In genomic region chr19:6948884-6949283, GRCh38 we compare ENCODE assay signal across 8 cellular contexts.
"Had no signal": no experiment of that assay in that cellular context is flagged by ENCODE, and none has a peak within 500 bp of the region (broad histone marks: within the 10 kb centered on the region; RNA-seq: fewer than 3 reads in every experiment).

No MANE protein-coding gene starts in this region.

- FAIRE-seq: H1, H54, HepG2 had no signal

- ATAC-seq: GM23338, HepG2 had no signal

- H3K4me3 Mint-ChIP-seq: GM23338, H9, IgD-negative memory B cell had no signal

- H3K4me1 Mint-ChIP-seq: GM23338, H9, IgD-negative memory B cell had no signal

- H3K36me3 Mint-ChIP-seq: IgD-negative memory B cell had no signal

- H3K27ac Mint-ChIP-seq: GM23338, H9, IgD-negative memory B cell had no signal

- H3K4me3 ChIP-seq: GM23338 had no signal

- H3K27ac ChIP-seq: HL-60 had no signal

- DNase-seq: H9, HCEC 1CT had no signal
